10 cellular contexts compared by ENCODE assay signal in the genomic region with DNA sequence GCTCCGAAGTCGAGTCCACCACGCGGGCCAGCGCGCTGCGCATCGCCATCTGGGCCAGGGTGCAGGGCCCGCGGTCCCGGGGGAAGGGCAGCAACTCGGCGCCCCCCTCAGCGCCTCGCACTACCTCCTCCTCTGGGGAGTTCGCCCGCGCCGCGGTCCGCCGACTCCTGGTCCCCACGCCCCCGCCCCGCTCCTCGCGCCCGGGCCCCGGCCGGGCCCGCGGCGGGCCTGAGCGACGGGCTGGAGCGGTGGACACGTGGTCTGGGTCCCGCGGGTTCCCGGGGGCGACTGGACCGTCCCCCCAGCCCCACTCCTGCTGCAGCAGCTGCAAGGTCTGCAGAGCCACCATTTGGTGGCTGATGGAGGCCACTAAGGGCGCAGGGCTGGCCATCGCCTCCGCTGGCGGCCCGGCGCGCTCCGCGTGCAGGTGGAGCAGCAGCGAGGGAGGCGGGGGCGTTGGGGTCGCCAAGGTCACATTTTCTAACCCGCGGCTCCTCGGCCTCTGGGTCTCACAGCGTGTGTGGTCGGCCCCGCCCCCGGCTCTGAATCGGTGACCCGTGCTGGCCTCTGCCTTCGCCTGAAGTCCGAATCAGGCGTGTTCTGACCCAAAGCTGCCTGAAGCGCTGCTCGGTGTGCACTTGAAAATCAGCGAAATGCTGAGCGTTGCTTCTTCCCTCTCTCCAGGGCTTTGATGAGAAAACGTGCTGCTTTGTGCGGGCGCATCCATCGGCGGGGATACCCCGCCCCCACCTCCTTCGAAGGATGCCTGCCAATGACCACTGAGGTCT. TPM values are rescaled to one million over a fixed set of nuclear protein-coding genes. Genes with fewer than 3 reads are reported as not detected.
A peak's percentile ranks its signal among the peaks of the same experiment; 100 is the strongest.
DNase-seq lines count a peak whose midpoint lies in the region; ATAC-seq and TF ChIP-seq lines count a peak whose summit lies in the region.
"Had no signal": no experiment of that assay in that cellular context is flagged by ENCODE, and none has a peak within 500 bp of the region (broad histone marks: within the 10 kb centered on the region; RNA-seq: fewer than 3 reads in every experiment).

Gene DLEU7, minus strand, starts transcription at position 437 of the 788 bp plus-strand sequence. Its CDS starts 46 bp downstream, at position 391.

- DNase-seq in brain microvascular endothelial cell = no peak
- peak; percentile 71 for DNase-seq in iPS-NIHi11 (ENCODE audit: low spot score)
- DNase-seq in sciatic nerve (ENCODE audit: low spot score) = peak; percentile 88
- DNase-seq in HT-29 (ENCODE audit: low spot score) = no peak
- DNase-seq in NCI-H226 = no peak
- DNase-seq in uterus = no peak
- DNase-seq: activated CD4-positive, CD25-positive, alpha-beta regulatory T cell had no signal

- intact Hi-C loops in sciatic nerve (cut with DNase I) = no loop called here
- intact Hi-C loops in uterus (cut with DNase I; ENCODE audit: low total_unique reads) = no loop called here

- H3K4me1 ChIP-seq in ES-I3 (ENCODE audit: insufficient read depth, low read length) = no peaks in the 10 kb centered on the region
- H3K4me1 ChIP-seq in uterus = no peaks in the 10 kb centered on the region

- no peaks in the 10 kb centered on the region for H3K36me3 ChIP-seq in ES-I3 (ENCODE audit: insufficient read depth, low read length)
- no peaks in the 10 kb centered on the region for H3K36me3 ChIP-seq in brain microvascular endothelial cell (replicated peaks)
- no peaks in the 10 kb centered on the region for H3K36me3 ChIP-seq in uterus

- peak within 1 kb of the TSS; percentile 65 for H3K9ac ChIP-seq in ES-I3 (ENCODE audit: low read depth, low read length)
- H3K9ac ChIP-seq: KMS-11 had no signal

- ATAC-seq in sciatic nerve (peak; percentile 94), HG03469 (IDR thresholded peaks at IDR 0.05; ENCODE audit: unreplicated experiment) (no peak)

- peak within 1 kb of the TSS; percentile 46 for H3K4me3 ChIP-seq in brain microvascular endothelial cell (ENCODE audit: low read depth, low read length)
- peak within 1 kb of the TSS in 1 of 2 donors; percentile 2 for H3K4me3 ChIP-seq in uterus

- H3K9me3 ChIP-seq in ES-I3 (ENCODE audit: control insufficient read depth, insufficient read depth, low read length) (no peaks in the 10 kb centered on the region), uterus (no peaks in the 10 kb centered on the region)

- TF ChIP-seq POLR2A in uterus (IDR thresholded peaks at IDR 0.05) = no peak

- H3K27ac ChIP-seq in brain microvascular endothelial cell = no peak within 1 kb of the TSS
- H3K27ac ChIP-seq in uterus = no peak within 1 kb of the TSS
- H3K27ac ChIP-seq: KMS-11 had no signal

- TF ChIP-seq CTCF in brain microvascular endothelial cell (IDR thresholded peaks at IDR 0.05; ENCODE audit: low read depth, low read length, missing control alignments) = no peak
- TF ChIP-seq CTCF in uterus (IDR thresholded peaks at IDR 0.05) = no peak

- in situ Hi-C loops in brain microvascular endothelial cell (cut with HindIII; ENCODE audit: low pct_ligation_motif_present, low sequenced_read_pairs) = no loop called here

- no peaks in the 10 kb centered on the region for H3K27me3 ChIP-seq in brain microvascular endothelial cell (replicated peaks)
- no peaks in the 10 kb centered on the region for H3K27me3 ChIP-seq in uterus

RNA-seq across cellular contexts. Expression of gene DLEU7, which starts in this region (rescaled TPM):
- 11.5 TPM for total RNA-seq in sciatic nerve
- total RNA-seq in HT-29 (2014; rRNA removed; shearing (Covaris generic)) = not detected in 2 replicates
- not detected for total RNA-seq in uterus

Comparison
In these comparisons a context has a peak if more than half of its experiments do, and no peak if none do; other contexts are left out.
1. RNA of gene DLEU7 (total RNA-seq): 11.5 TPM in sciatic nerve (single experiment); not detected in HT-29 and not detected in uterus; every median in the first group is over 10 times any median in the second.
2. DNase-seq: peak in iPS-NIHi11 (single experiment) and sciatic nerve (single experiment); none in brain microvascular endothelial cell (single experiment), HT-29 (single experiment), NCI-H226 (single experiment) and uterus (0 of 2).